Comparison of ENCODE assay signal across 19 cellular contexts in the genomic region with DNA sequence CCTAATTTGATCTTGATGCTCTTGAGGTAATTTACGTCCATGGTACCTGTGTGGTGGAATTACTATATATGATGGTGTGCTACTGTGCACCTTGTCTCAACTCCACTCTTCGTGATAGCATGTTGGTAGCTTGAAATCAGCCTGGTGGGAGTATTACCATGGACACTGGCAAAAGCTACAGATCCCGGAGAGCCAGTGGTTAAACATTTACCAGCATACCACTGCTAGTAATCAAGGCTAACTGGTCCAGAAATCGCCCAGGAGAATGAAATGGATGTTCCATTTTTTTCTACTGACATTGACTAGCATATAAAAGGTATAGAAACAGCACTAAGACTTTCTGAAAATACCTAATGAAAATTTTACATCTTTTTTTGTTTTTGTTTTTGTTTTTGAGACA.
"Had no signal": no experiment of that assay in that cellular context is flagged by ENCODE, and none has a peak within 500 bp of the region (broad histone marks: within the 10 kb centered on the region; RNA-seq: fewer than 3 reads in every experiment).

No MANE protein-coding gene starts in this region.

- ATAC-seq: activated CD4-positive, alpha-beta T cell treated with anti-CD3 and anti-CD28 coated beads for 36 hours; activated T-cell treated with anti-CD3 and anti-CD28 coated beads, Interleukin-2, amount 50 U/mL, for 4 hours; left cardiac atrium; lower lobe of right lung; T-helper 17 cell; WTC11 had no signal

- H3K9me3 ChIP-seq: lower lobe of right lung had no signal

- H3K27me3 ChIP-seq: dorsolateral prefrontal cortex had no signal

- H3K27ac ChIP-seq: lower lobe of right lung had no signal

- H3K4me3 ChIP-seq: dorsolateral prefrontal cortex, lower lobe of right lung had no signal

- DNase-seq: activated CD4-positive, alpha-beta T cell treated with anti-CD3 and anti-CD28 coated beads for 36 hours; activated CD4-positive, alpha-beta T cell treated with anti-CD3 and anti-CD28 coated beads, Interleukin-2, amount 50 U/mL, for 48 hours; activated naive CD4-positive, alpha-beta T cell treated with anti-CD3 and anti-CD28 coated beads for 36 hours; activated T-cell treated with anti-CD3 and anti-CD28 coated beads, Interleukin-2, amount 50 U/mL, for 4 hours; caudate nucleus; dorsolateral prefrontal cortex; foreskin melanocyte; immature natural killer cell; left cardiac atrium; lower lobe of right lung; midbrain; nephron progenitor cell; occipital lobe; stimulated activated CD4-positive, alpha-beta T cell treated with anti-CD3 and anti-CD28 coated beads, Interleukin-12 subunit alpha, Interleukin-12 subunit beta, amount 100 ng/mL, for 4 hours; stimulated activated CD4-positive, alpha-beta T cell treated with anti-CD3 and anti-CD28 coated beads, Interleukin-1b, Interleukin-23, amount 100 ng/mL, for 48 hours; stimulated activated CD8-positive, alpha-beta memory T cell treated with anti-CD3 and anti-CD28 coated beads, Interleukin-4, amount 100 ng/mL, for 48 hours; stimulated activated naive CD4-positive, alpha-beta T cell; T-helper 17 cell had no signal
